ENCODE assay signal across 29 cellular contexts in the genomic region with DNA sequence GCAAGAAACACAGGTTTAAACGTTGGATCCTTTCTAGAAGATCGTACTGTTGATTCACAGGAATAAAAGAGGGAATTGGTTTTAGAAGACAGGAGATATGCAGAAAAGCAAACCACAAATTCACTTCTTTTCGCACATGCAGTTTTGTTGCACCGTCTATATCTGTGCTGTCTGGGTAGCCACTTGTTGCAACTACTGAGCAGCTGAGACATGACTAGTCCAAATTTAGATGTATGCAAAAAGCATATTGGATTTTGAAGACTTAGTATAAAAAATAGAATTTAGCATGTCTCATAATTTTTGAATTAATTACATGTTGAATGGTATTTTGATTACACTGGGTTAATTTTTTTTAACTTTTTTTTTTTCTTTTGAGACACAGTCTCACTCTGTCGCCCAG.
"Had no signal": no experiment of that assay in that cellular context is flagged by ENCODE, and none has a peak within 500 bp of the region (broad histone marks: within the 10 kb centered on the region; RNA-seq: fewer than 3 reads in every experiment).

No MANE protein-coding gene starts in this region.

- H3K9me3 Mint-ChIP-seq: dendritic cell treated with granulocyte-macrophage colony-stimulating factor and Interleukin-4, amounts not matched to agents 40 ng/mL and 50 ng/mL, for 4 days; nephron; stimulated activated effector memory CD8-positive, alpha-beta T cell treated with anti-CD3 and anti-CD28 coated beads, Interleukin-12 subunit alpha, Interleukin-12 subunit beta, amount 100 ng/mL, for 72 hours had no signal

- DNase-seq: colonic mucosa; effector CD8-positive, alpha-beta T cell; endodermal cell; foreskin fibroblast; gastrocnemius medialis; head of caudate nucleus; kidney; mesenchymal stem cell; mucosa of descending colon; naive B cell; occipital lobe; ovary; stimulated activated CD4-positive, alpha-beta T cell treated with anti-CD3 and anti-CD28 coated beads, Interleukin-2, amount 100 ng/mL, for 24 hours; stimulated activated CD4-positive, alpha-beta T cell treated with anti-CD3 and anti-CD28 coated beads, Interleukin-4, amount 100 ng/mL, for 24 hours; stimulated activated naive CD8-positive, alpha-beta T cell treated with anti-CD3 and anti-CD28 coated beads, Interleukin-15, Interleukin-2, amounts not matched to agents 100 U/mL and 50 U/mL, for 24 hours; substantia nigra; testis; tibial artery had no signal

- H3K4me3 Mint-ChIP-seq: dendritic cell treated with granulocyte-macrophage colony-stimulating factor and Interleukin-4, amounts not matched to agents 40 ng/mL and 50 ng/mL, for 4 days; endodermal cell; mesothelial cell of epicardium; naive B cell; nephron; stimulated activated effector memory CD8-positive, alpha-beta T cell treated with anti-CD3 and anti-CD28 coated beads, Interleukin-12 subunit alpha, Interleukin-12 subunit beta, amount 100 ng/mL, for 72 hours; type B pancreatic cell had no signal

- ATAC-seq: esophagus mucosa; gastrocnemius medialis; left lobe of liver; sciatic nerve; stimulated activated effector memory CD8-positive, alpha-beta T cell treated with anti-CD3 and anti-CD28 coated beads, Interleukin-12 subunit alpha, Interleukin-12 subunit beta, amount 100 ng/mL, for 72 hours had no signal

- H3K27ac ChIP-seq: colonic mucosa, epithelial cell of prostate, gastrocnemius medialis, ovary, right atrium auricular region, testis, tibial artery had no signal

- H3K4me3 ChIP-seq: colonic mucosa, gastrocnemius medialis, lung, mucosa of descending colon, ovary, right atrium auricular region, testis, tibial artery had no signal

- H3K9me3 ChIP-seq: colonic mucosa, gastrocnemius medialis, mucosa of descending colon, ovary, right atrium auricular region, testis, tibial artery had no signal

- H3K27ac Mint-ChIP-seq: dendritic cell treated with granulocyte-macrophage colony-stimulating factor and Interleukin-4, amounts not matched to agents 40 ng/mL and 50 ng/mL, for 4 days; endodermal cell; mesothelial cell of epicardium; naive B cell; nephron; stimulated activated effector memory CD8-positive, alpha-beta T cell treated with anti-CD3 and anti-CD28 coated beads, Interleukin-12 subunit alpha, Interleukin-12 subunit beta, amount 100 ng/mL, for 72 hours; type B pancreatic cell had no signal

- H3K36me3 ChIP-seq: colonic mucosa, gastrocnemius medialis, ovary, right atrium auricular region, tibial artery had no signal

- H3K27me3 Mint-ChIP-seq: dendritic cell treated with granulocyte-macrophage colony-stimulating factor and Interleukin-4, amounts not matched to agents 40 ng/mL and 50 ng/mL, for 4 days; naive B cell; type B pancreatic cell had no signal

- H3K27me3 ChIP-seq: colonic mucosa, gastrocnemius medialis, ovary, right atrium auricular region, testis, tibial artery had no signal

- H3K4me1 Mint-ChIP-seq: endodermal cell had no signal

- H3K4me1 ChIP-seq: colonic mucosa, testis had no signal

- H3K36me3 Mint-ChIP-seq: stimulated activated effector memory CD8-positive, alpha-beta T cell treated with anti-CD3 and anti-CD28 coated beads, Interleukin-12 subunit alpha, Interleukin-12 subunit beta, amount 100 ng/mL, for 72 hours had no signal
